Comparison of ENCODE assay signal across 10 cellular contexts in genomic region chr18:13614701-13615288, GRCh38.
A peak's percentile ranks its signal among the peaks of the same experiment; 100 is the strongest.
DNase-seq lines count a peak whose midpoint lies in the region; ATAC-seq and TF ChIP-seq lines count a peak whose summit lies in the region.
"Had no signal": no experiment of that assay in that cellular context is flagged by ENCODE, and none has a peak within 500 bp of the region (broad histone marks: within the 10 kb centered on the region; RNA-seq: fewer than 3 reads in every experiment).

No MANE protein-coding gene starts in this region.

- H3K9me3 Mint-ChIP-seq in central memory CD8-positive, alpha-beta T cell: no peaks in the 10 kb centered on the region
- no peaks in the 10 kb centered on the region for H3K9me3 Mint-ChIP-seq in progenitor cell of endocrine pancreas (ENCODE audit: low read depth)

- H3K27me3 ChIP-seq in DOHH2 (ENCODE audit: control insufficient read depth, low read length) (no peaks in the 10 kb centered on the region), Peyer's patch (no peaks in the 10 kb centered on the region)
- H3K27me3 ChIP-seq: adrenal gland had no signal

- no peaks in the 10 kb centered on the region for H3K9me3 ChIP-seq in DOHH2 (ENCODE audit: control insufficient read depth, insufficient read depth, low read length)
- no peaks in the 10 kb centered on the region for H3K9me3 ChIP-seq in Peyer's patch
- H3K9me3 ChIP-seq: adrenal gland had no signal

- H3K4me2 ChIP-seq in DOHH2 (ENCODE audit: low read length): peak overlapping the region; percentile 95

- H3K27ac ChIP-seq in DOHH2 (ENCODE audit: low read depth, low read length) (peak overlapping the region; percentile 98), Peyer's patch (peak overlapping the region; percentile 64 to 77 (median 70))

- no peak for TF ChIP-seq CTCF in DOHH2 (IDR thresholded peaks at IDR 0.05; ENCODE audit: low read depth, low read length, poor library complexity, severe bottlenecking)
- no peak for TF ChIP-seq CTCF in Peyer's patch (IDR thresholded peaks at IDR 0.05)
- no peak for TF ChIP-seq CTCF in progenitor cell of endocrine pancreas (IDR thresholded peaks at IDR 0.05; ENCODE audit: unreplicated experiment)

- H4K20me1 ChIP-seq in DOHH2 (ENCODE audit: control insufficient read depth, insufficient read depth, low read depth, low read length): no peaks in the 10 kb centered on the region

- peak overlapping the region; percentile 89 for H3K27ac Mint-ChIP-seq in central memory CD8-positive, alpha-beta T cell (ENCODE audit: low read depth)
- H3K27ac Mint-ChIP-seq in progenitor cell of endocrine pancreas: peak overlapping the region; percentile 36

- peaks cover 20% of the 10 kb centered on the region for H3K36me3 Mint-ChIP-seq in central memory CD8-positive, alpha-beta T cell (ENCODE audit: insufficient read depth)
- H3K36me3 Mint-ChIP-seq in progenitor cell of endocrine pancreas (ENCODE audit: insufficient read depth): no peaks in the 10 kb centered on the region

- H3K4me1 Mint-ChIP-seq in central memory CD8-positive, alpha-beta T cell: peaks cover 59% of the 10 kb centered on the region
- H3K4me1 Mint-ChIP-seq in progenitor cell of endocrine pancreas (ENCODE audit: low read depth): peaks cover 4% of the 10 kb centered on the region

- H3K27me3 Mint-ChIP-seq in central memory CD8-positive, alpha-beta T cell: no peaks in the 10 kb centered on the region
- peaks cover 35% of the 10 kb centered on the region for H3K27me3 Mint-ChIP-seq in progenitor cell of endocrine pancreas

- H3K9me2 ChIP-seq in DOHH2 (replicated peaks; ENCODE audit: control insufficient read depth, low read length): no peaks in the 10 kb centered on the region

- peak overlapping the region; percentile 84 for H3K4me3 ChIP-seq in DOHH2 (ENCODE audit: low read length)
- H3K4me3 ChIP-seq in Peyer's patch: peak overlapping the region; percentile 3 to 43 (median 20)
- H3K4me3 ChIP-seq: adrenal gland had no signal

- H3K36me3 ChIP-seq in DOHH2 (ENCODE audit: control insufficient read depth, low read length) (peaks cover 40% of the 10 kb centered on the region), Peyer's patch (no peaks in the 10 kb centered on the region)
- H3K36me3 ChIP-seq: adrenal gland had no signal

- H3K4me1 ChIP-seq in DOHH2 (ENCODE audit: control insufficient read depth, low read length): peaks cover 75% of the 10 kb centered on the region
- peaks cover 0 to 26% (median 8%) of the 10 kb centered on the region in 4 donors for H3K4me1 ChIP-seq in Peyer's patch

- peak; percentile 31 for ATAC-seq in central memory CD8-positive, alpha-beta T cell (replicated peaks; ENCODE audit: extremely low read depth, poor library complexity, severe bottlenecking)
- ATAC-seq in GM21515 (IDR thresholded peaks at IDR 0.05; ENCODE audit: unreplicated experiment): no peak
- no peak for ATAC-seq in GM18868 (IDR thresholded peaks at IDR 0.05; ENCODE audit: unreplicated experiment)
- ATAC-seq in GM21786 (IDR thresholded peaks at IDR 0.05; ENCODE audit: unreplicated experiment): no peak

- peaks cover 64% of the 10 kb centered on the region for H3K79me2 ChIP-seq in DOHH2 (ENCODE audit: control insufficient read depth, low read length)

- no peak for TF ChIP-seq POLR2A in Peyer's patch (IDR thresholded peaks at IDR 0.05)

- DNase-seq in Peyer's patch (peak in 2 of 3 donors; percentile 59 to 70), progenitor cell of endocrine pancreas (ENCODE audit: low spot score, unreplicated experiment) (no peak), NCI-H2107 (lab: John Stamatoyannopoulos, UW) (no peak)
- peak in 1 of 2 donors; percentile 37 for DNase-seq in central memory CD8-positive, alpha-beta T cell (ENCODE audit: low spot score in 2 of 2)
- DNase-seq: NCI-H748 treated with DMSO at 0.1 percent for 48 hours had no signal

- H3F3A ChIP-seq in DOHH2 (ENCODE audit: control insufficient read depth, insufficient read depth): peaks cover 37% of the 10 kb centered on the region

- peak overlapping the region; percentile 84 for H3K4me3 Mint-ChIP-seq in central memory CD8-positive, alpha-beta T cell
- no peak overlapping the region for H3K4me3 Mint-ChIP-seq in progenitor cell of endocrine pancreas (ENCODE audit: low read depth)

Comparison
In these comparisons a context has a peak if more than half of its experiments do, and no peak if none do; other contexts are left out.
1. DNase-seq: peak in Peyer's patch (2 of 3); none in progenitor cell of endocrine pancreas (single experiment) and NCI-H2107 (single experiment).